8 cellular contexts compared by ENCODE assay signal in genomic region chr2:127591221-127591923, GRCh38. TPM values are rescaled to one million over a fixed set of nuclear protein-coding genes. Genes with fewer than 3 reads are reported as not detected.
A peak's percentile ranks its signal among the peaks of the same experiment; 100 is the strongest.
DNase-seq lines count a peak whose midpoint lies in the region; ATAC-seq, FAIRE-seq and TF ChIP-seq lines count a peak whose summit lies in the region.

No MANE protein-coding gene starts in this region.

- H3K9me1 ChIP-seq in keratinocyte (ENCODE audit: control insufficient read depth, extremely low read depth, insufficient read depth, low read length): no peaks in the 10 kb centered on the region

- ATAC-seq in GM21447 (IDR thresholded peaks at IDR 0.05; ENCODE audit: unreplicated experiment) (peak; percentile 60), HG03196 (IDR thresholded peaks at IDR 0.05; ENCODE audit: unreplicated experiment) (no peak)

- dilution Hi-C loops in keratinocyte (cut with MboI; ENCODE audit: extremely low pct_ligation_motif_present, low sequenced_read_pairs): loop anchor here (25.0 kb wide), 1 partner anchor 96 kb away; the partner anchor contains the start of gene LIMS2

- intact Hi-C loops in breast epithelium (cut with DNase I; ENCODE audit: low total_unique reads): no loop called here

- H3K79me2 ChIP-seq in keratinocyte (ENCODE audit: control insufficient read depth, insufficient read depth, low read length): no peaks in the 10 kb centered on the region

- TF ChIP-seq CTCF in WI38 (IDR thresholded peaks at IDR 0.05; ENCODE audit: low read depth, low read length) (peak; percentile 99), breast epithelium (IDR thresholded peaks at IDR 0.05) (peak in 2 of 3 donors; percentile 13 to 24), keratinocyte (optimal IDR thresholded peaks at IDR 0.05 in 1 of 3, IDR thresholded peaks at IDR 0.05 in 1 of 3, conservative IDR thresholded peaks at IDR 0.05 in 1 of 3; ENCODE audit: extremely low read depth in 1 of 3, insufficient read depth in 2 of 3, low read length in 3 of 3) (peak; percentile 88 to 97 (median 96))

- TF ChIP-seq POLR2A in breast epithelium (IDR thresholded peaks at IDR 0.05): no peak

- no peak overlapping the region for H3K4me2 ChIP-seq in keratinocyte (ENCODE audit: control insufficient read depth, extremely low read depth, insufficient read depth, low read depth, low read length)

- H3K27ac ChIP-seq in breast epithelium: no peak overlapping the region
- H3K27ac ChIP-seq in keratinocyte (ENCODE audit: control insufficient read depth, insufficient read depth, low read length): no peak overlapping the region

- H3K4me1 ChIP-seq in breast epithelium (no peaks in the 10 kb centered on the region), keratinocyte (ENCODE audit: control insufficient read depth, extremely low read depth, insufficient read depth, low read length) (no peaks in the 10 kb centered on the region)

- H3K36me3 ChIP-seq in MG63 (no peaks in the 10 kb centered on the region), breast epithelium (no peaks in the 10 kb centered on the region), keratinocyte (ENCODE audit: control insufficient read depth in 2 of 2, extremely low read depth in 1 of 2, insufficient read depth in 2 of 2, low read length in 2 of 2) (no peaks in the 10 kb centered on the region)

- H2AFZ ChIP-seq in keratinocyte (ENCODE audit: control insufficient read depth, low read length): peak overlapping the region; percentile 19

- DNase-seq in DMS153 (lab: John Stamatoyannopoulos, UW): peak; percentile 2
- DNase-seq in MG63: peak; percentile 62
- no peak for DNase-seq in breast epithelium (ENCODE audit: low spot score in 2 of 2)
- DNase-seq in keratinocyte (ENCODE audit: low read depth, low spot score): no peak
- peak; percentile 61 for DNase-seq in stimulated activated CD4-positive, alpha-beta T cell treated with anti-CD3 and anti-CD28 coated beads, Interleukin-1b, Interleukin-23, amount 100 ng/mL, for 48 hours

- no peak for FAIRE-seq in keratinocyte (lab: Jason Lieb, UNC)

- H3K9me3 ChIP-seq in MG63 (no peaks in the 10 kb centered on the region; the same call in none of the 2 replicates), breast epithelium (no peaks in the 10 kb centered on the region), keratinocyte (ENCODE audit: control insufficient read depth, low read depth, low read length) (no peaks in the 10 kb centered on the region)

- H3K27me3 ChIP-seq in MG63: no peaks in the 10 kb centered on the region
- no peaks in the 10 kb centered on the region for H3K27me3 ChIP-seq in breast epithelium
- peaks cover 4% of the 10 kb centered on the region for H3K27me3 ChIP-seq in keratinocyte (ENCODE audit: control insufficient read depth, extremely low read depth, insufficient read depth, low read length)

- H3K4me3 ChIP-seq in MG63: no peak overlapping the region
- H3K4me3 ChIP-seq in WI38 (ENCODE audit: low read depth, low read length): no peak overlapping the region
- no peak overlapping the region for H3K4me3 ChIP-seq in breast epithelium
- no peak overlapping the region for H3K4me3 ChIP-seq in keratinocyte (ENCODE audit: control insufficient read depth in 2 of 3, extremely low read depth in 1 of 3, insufficient read depth in 2 of 3, low read depth in 1 of 3, low read length in 3 of 3)

- no peak overlapping the region for H3K9ac ChIP-seq in keratinocyte (ENCODE audit: control insufficient read depth, extremely low read depth, insufficient read depth, low read length)

- no peaks in the 10 kb centered on the region for H4K20me1 ChIP-seq in keratinocyte (ENCODE audit: control insufficient read depth, extremely low read depth, insufficient read depth, low read length)

RNA-seq across cellular contexts. Expression of gene GPR17, which starts 54.6 kb away (rescaled TPM):
- total RNA-seq in MG63 (2014; rRNA removed; shearing (Covaris generic); ENCODE audit: low replicate concordance): not detected in 2 replicates
- not detected for total RNA-seq in breast epithelium
- polyA plus RNA-seq in keratinocyte: not detected in 3 replicates
- not detected for polyA plus RNA-seq in keratinocyte (2011; ENCODE audit: low read depth)
- not detected in 2 replicates for polyA plus RNA-seq in keratinocyte (2011; cell fraction: cytosol; rRNA removed)
- not detected in 2 replicates for polyA plus RNA-seq in keratinocyte (2011; cell fraction: nucleus; rRNA removed)
- not detected in 2 replicates for polyA plus RNA-seq in keratinocyte (2012; ENCODE audit: low replicate concordance)
- 0.58 TPM in 1 of 3 replicates, not detected in the others for polyA minus RNA-seq in keratinocyte
- polyA minus RNA-seq in keratinocyte (2011; cell fraction: cytosol; rRNA and poly(A)+ RNA removed): not detected
- not detected in 2 replicates for polyA minus RNA-seq in keratinocyte (2011; cell fraction: nucleus; rRNA and poly(A)+ RNA removed)

RNA-seq across cellular contexts. Expression of gene MYO7B, which starts 55.9 kb away (rescaled TPM):
- total RNA-seq in MG63 (2014; rRNA removed; shearing (Covaris generic); ENCODE audit: low replicate concordance): 0.89 TPM in 1 of 2 replicates, not detected in the other
- 1 to 10 TPM in 1 of 3 donors, under 1 TPM in 1, not detected in 1; 0.32 to 2.3 TPM for total RNA-seq in breast epithelium
- polyA plus RNA-seq in keratinocyte: not detected in 3 replicates
- not detected for polyA plus RNA-seq in keratinocyte (2011; ENCODE audit: low read depth)
- not detected in 2 replicates for polyA plus RNA-seq in keratinocyte (2011; cell fraction: cytosol; rRNA removed)
- 0.13 TPM in 1 of 2 replicates, not detected in the other for polyA plus RNA-seq in keratinocyte (2011; cell fraction: nucleus; rRNA removed)
- 0.07 TPM in 1 of 2 replicates, not detected in the other for polyA plus RNA-seq in keratinocyte (2012; ENCODE audit: low replicate concordance)
- polyA minus RNA-seq in keratinocyte: not detected in 3 replicates
- polyA minus RNA-seq in keratinocyte (2011; cell fraction: cytosol; rRNA and poly(A)+ RNA removed): not detected
- polyA minus RNA-seq in keratinocyte (2011; cell fraction: nucleus; rRNA and poly(A)+ RNA removed): not detected in 2 replicates

Comparison
In these comparisons a context has a peak if more than half of its experiments do, and no peak if none do; other contexts are left out.
1. DNase-seq: peak in DMS153 (single experiment), MG63 (single experiment) and stimulated activated CD4-positive, alpha-beta T cell treated with anti-CD3 and anti-CD28 coated beads, Interleukin-1b, Interleukin-23, amount 100 ng/mL, for 48 hours (single experiment); none in breast epithelium (0 of 2) and keratinocyte (single experiment).
2. CTCF ChIP-seq: peak in every context shown above with its lines; median percentile 99 in WI38; 96 in keratinocyte; 18 in breast epithelium.